Comparison of ENCODE assay signal across 17 cellular contexts in genomic region chr12:112061127-112061526, GRCh38.
"Had no signal": no experiment of that assay in that cellular context is flagged by ENCODE, and none has a peak within 500 bp of the region (broad histone marks: within the 10 kb centered on the region; RNA-seq: fewer than 3 reads in every experiment).

No MANE protein-coding gene starts in this region.

- DNase-seq: cortex of kidney; dorsolateral prefrontal cortex; effector CD8-positive, alpha-beta T cell; immature natural killer cell; left cardiac atrium; mammary epithelial cell; naive thymus-derived CD4-positive, alpha-beta T cell; posterior cingulate gyrus; small intestine; stimulated activated CD4-positive, alpha-beta T cell treated with anti-CD3 and anti-CD28 coated beads, Interleukin-12 subunit alpha, Interleukin-12 subunit beta, amount 100 ng/mL, for 4 hours; stimulated activated naive CD4-positive, alpha-beta T cell; stomach; substantia nigra; transverse colon had no signal

- H3K27me3 ChIP-seq: dorsolateral prefrontal cortex, right atrium auricular region, stomach, transverse colon had no signal

- H3K4me1 Mint-ChIP-seq: immature natural killer cell; naive thymus-derived CD4-positive, alpha-beta T cell had no signal

- H3K27ac ChIP-seq: dorsolateral prefrontal cortex, right atrium auricular region, stomach, thoracic aorta, transverse colon had no signal

- H3K9me3 Mint-ChIP-seq: immature natural killer cell; naive thymus-derived CD4-positive, alpha-beta T cell had no signal

- ATAC-seq: esophagus mucosa; left cardiac atrium; naive thymus-derived CD4-positive, alpha-beta T cell had no signal

- H3K27ac Mint-ChIP-seq: immature natural killer cell had no signal

- H3K4me3 Mint-ChIP-seq: immature natural killer cell; naive thymus-derived CD4-positive, alpha-beta T cell had no signal

- H3K27me3 Mint-ChIP-seq: naive thymus-derived CD4-positive, alpha-beta T cell had no signal

- H3K4me3 ChIP-seq: dorsolateral prefrontal cortex, right atrium auricular region, stomach, thoracic aorta, transverse colon had no signal

- H3K9me3 ChIP-seq: right atrium auricular region, stomach, thoracic aorta, transverse colon had no signal

- H3K4me1 ChIP-seq: right atrium auricular region, stomach, transverse colon had no signal
